Comparison of ENCODE assay signal across 8 cellular contexts in the genomic region with DNA sequence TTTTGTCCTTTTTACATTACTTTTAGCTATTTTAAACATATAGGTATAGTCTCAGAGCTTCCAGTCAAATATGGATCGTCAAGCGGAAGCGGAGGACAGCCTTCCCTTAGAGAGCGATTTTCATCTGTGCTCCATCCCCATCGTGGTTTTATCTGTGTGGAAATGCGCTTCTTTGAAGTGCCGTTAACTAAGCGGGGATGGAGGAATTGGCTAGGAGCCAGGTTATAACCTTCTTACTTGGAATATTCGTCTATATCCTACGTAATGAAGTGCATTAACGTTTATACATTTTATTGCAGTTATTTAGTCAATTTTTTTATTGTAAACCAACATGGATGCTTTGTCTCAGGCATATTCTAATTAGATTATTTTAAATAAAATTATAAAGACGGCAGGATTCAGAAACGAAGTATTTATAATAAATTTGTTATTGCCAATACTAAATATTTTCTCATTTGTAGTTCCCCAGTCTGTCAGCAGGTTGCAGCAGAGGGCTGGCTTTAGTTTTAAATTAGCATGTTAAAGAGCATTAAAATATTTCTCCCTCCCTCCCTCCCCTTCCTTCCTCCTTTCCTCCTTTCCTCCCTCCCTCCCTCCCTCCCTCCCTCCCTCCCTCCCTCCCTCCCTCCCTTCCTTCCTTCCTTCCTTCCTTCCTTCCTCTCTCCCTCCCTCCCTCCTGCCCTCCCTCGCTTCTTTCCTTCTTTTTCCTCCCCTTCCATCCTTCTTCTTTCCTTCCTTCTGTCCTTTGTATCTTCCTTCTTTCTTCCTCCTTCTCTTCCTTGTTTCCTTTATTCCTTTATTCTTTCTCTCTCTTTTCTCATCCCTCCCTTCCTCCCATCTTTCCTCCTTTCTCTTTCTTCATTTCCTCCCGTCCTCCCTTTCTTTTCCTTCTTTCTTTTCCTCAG.
A peak's percentile ranks its signal among the peaks of the same experiment; 100 is the strongest.
DNase-seq lines count a peak whose midpoint lies in the region; ATAC-seq, FAIRE-seq and TF ChIP-seq lines count a peak whose summit lies in the region.

No MANE protein-coding gene starts in this region.

- FAIRE-seq in GM12878 (lab: Jason Lieb, UNC) (no peak), GM12892 (lab: Jason Lieb, UNC) (no peak)

- H3K4me1 ChIP-seq in heart right ventricle: no peaks in the 10 kb centered on the region
- H3K4me1 ChIP-seq in GM12878 (ENCODE audit: control insufficient read depth, insufficient read depth, low read length): no peaks in the 10 kb centered on the region

- no peak overlapping the region for H2AFZ ChIP-seq in GM12878 (ENCODE audit: control insufficient read depth, low read depth, low read length)

- SMC1A ChIA-PET in GM12878 (lab: Charles Lee; ENCODE audit: uncharacterized antibody, unreplicated experiment): interaction anchor here (0.7 to 2.4 kb wide), 14 partner anchors 9 to 538 kb away, joined by 3 to 28 read pairs (median 4); no protein-coding TSS in a partner anchor

- no peaks in the 10 kb centered on the region for H4K20me1 ChIP-seq in GM12878 (ENCODE audit: control insufficient read depth, insufficient read depth)

- H3K9ac ChIP-seq in GM12878 (ENCODE audit: control insufficient read depth, insufficient read depth, low read length): no peak overlapping the region

- H3K27ac ChIP-seq in heart right ventricle (no peak overlapping the region), GM12878 (ENCODE audit: control insufficient read depth, insufficient read depth) (no peak overlapping the region)

- 70 to 74% methylated on average over 15 of the region's 15 CpGs for WGBS in heart right ventricle, 2 donors
- 39% methylated on average over 15 of the region's 15 CpGs for WGBS in GM12878 (ENCODE audit: insufficient coverage, insufficient replicate concordance, low lambda C conversion rate, missing lambda C conversion rate)

- CTCF ChIA-PET in GM12878 (lab: Yijun Ruan, JAX): interaction anchor here (0.7 to 5.3 kb wide), 26 partner anchors 9 to 544 kb away, joined by 3 to 59 read pairs (median 4); a partner anchor contains a TSS

- no peak for TF ChIP-seq EP300 in GM12878 (IDR thresholded peaks at IDR 0.05; ENCODE audit: borderline replicate concordance in 1 of 2, control insufficient read depth in 1 of 2, low read depth in 2 of 2, low read length in 2 of 2)

- intact Hi-C loops in heart right ventricle (cut with DNase I) (loop anchor here in 4 of 10 donors (5.0 to 10.0 kb wide), 2 partner anchors 539 to 542 kb away; no protein-coding TSS in a partner anchor), left cardiac atrium (cut with DNase I) (loop anchor here in 1 of 2 donors (10.0 kb wide), 1 partner anchor 532 kb away; no protein-coding TSS in a partner anchor), GM12878 (cut with micrococcal nuclease; ENCODE audit: unreplicated experiment) (loop anchor here (1.0 to 10.0 kb wide), 5 partner anchors 160 to 537 kb away; no protein-coding TSS in a partner anchor)

- TF ChIP-seq CTCF in heart right ventricle (IDR thresholded peaks at IDR 0.05): peak in 7 of 9 donors; percentile 20 to 45 (median 38)
- peak; percentile 42 to 63 (median 57); a peak in 5 of 6 replicates for TF ChIP-seq CTCF in GM12878 (IDR thresholded peaks at IDR 0.05 in 2 of 3, conservative IDR thresholded peaks at IDR 0.05 in 1 of 3; ENCODE audit: control insufficient read depth in 2 of 3, extremely low read depth in 1 of 3, insufficient read depth in 1 of 3, low read depth in 3 of 3, low read length in 3 of 3)

- DNase-seq in heart right ventricle (no peak), left cardiac atrium (no peak), NCI-H2227 treated with DMSO at 0.1 percent for 48 hours (lab: John Stamatoyannopoulos, UW) (peak; percentile 58), GM12878 (ENCODE audit: low read depth, low spot score) (no peak), myocyte (ENCODE audit: low read depth) (peak; percentile 33), GM12892 (ENCODE audit: insufficient read length) (no peak)

- H3K79me2 ChIP-seq in GM12878 (ENCODE audit: control insufficient read depth, insufficient read depth, low read length): no peaks in the 10 kb centered on the region

- H3K9me3 ChIP-seq in heart right ventricle (peaks cover 0 to 10% (median 0%) of the 10 kb centered on the region in 11 donors), GM12878 (replicated peaks; ENCODE audit: control insufficient read depth, insufficient read depth, low read length) (no peaks in the 10 kb centered on the region)

- TF ChIP-seq RAD21 in GM12878 (IDR thresholded peaks at IDR 0.05; ENCODE audit: insufficient read depth, low read depth, low read length): peak; percentile 77

- ATAC-seq in heart right ventricle (no peak), left cardiac atrium (no peak), GM12878 (peak; percentile 59), GM19324 (IDR thresholded peaks at IDR 0.05; ENCODE audit: low FRiP score, unreplicated experiment) (no peak), GM19463 (IDR thresholded peaks at IDR 0.05; ENCODE audit: unreplicated experiment) (no peak)

- BruUV-seq in GM12878 (replicated peaks; lab: Mats Ljungman, UMichigan): no TSS peak

- in situ Hi-C loops in GM12878 (cut with MboI): loop anchor here (5.0 kb wide), 1 partner anchor 539 kb away; no protein-coding TSS in a partner anchor

- RAD21 ChIA-PET in GM12878 (lab: Charles Lee; ENCODE audit: unreplicated experiment): interaction anchor here (0.7 to 1.4 kb wide), 6 partner anchors 114 to 540 kb away, joined by 3 to 7 read pairs (median 4); no protein-coding TSS in a partner anchor

- TF ChIP-seq POLR2A in GM12878 (IDR thresholded peaks at IDR 0.05; ENCODE audit: low read depth, low read length) (no peak), GM12892 (IDR thresholded peaks at IDR 0.05; ENCODE audit: low read depth, low read length) (no peak)

- H3K4me3 ChIP-seq in heart right ventricle (no peak overlapping the region), GM12878 (no peak overlapping the region)

- POLR2A ChIA-PET in GM12878 (lab: Charles Lee): interaction anchor here (0.5 kb wide), 1 partner anchor 81 kb away, joined by 7 read pairs; no protein-coding TSS in a partner anchor

- no peak overlapping the region for H3K4me2 ChIP-seq in GM12878 (ENCODE audit: control insufficient read depth, insufficient read depth)

- H3K27me3 ChIP-seq in heart right ventricle: peaks cover 0 to 4% (median 0%) of the 10 kb centered on the region in 7 donors
- H3K27me3 ChIP-seq in GM12878 (replicated peaks in 1 of 2; ENCODE audit: control insufficient read depth in 2 of 2, insufficient read depth in 2 of 2, low read length in 1 of 2): no peaks in the 10 kb centered on the region; a peak in 1 of 4 replicates

- H3K36me3 ChIP-seq in heart right ventricle: no peaks in the 10 kb centered on the region
- H3K36me3 ChIP-seq in GM12878 (ENCODE audit: control insufficient read depth in 2 of 2, insufficient read depth in 2 of 2, low read length in 1 of 2): no peaks in the 10 kb centered on the region

TF ChIP-seq in GM12878, 131 proteins besides CTCF, POLR2A, EP300 and RAD21:
- TF ChIP-seq, protein P1, sequence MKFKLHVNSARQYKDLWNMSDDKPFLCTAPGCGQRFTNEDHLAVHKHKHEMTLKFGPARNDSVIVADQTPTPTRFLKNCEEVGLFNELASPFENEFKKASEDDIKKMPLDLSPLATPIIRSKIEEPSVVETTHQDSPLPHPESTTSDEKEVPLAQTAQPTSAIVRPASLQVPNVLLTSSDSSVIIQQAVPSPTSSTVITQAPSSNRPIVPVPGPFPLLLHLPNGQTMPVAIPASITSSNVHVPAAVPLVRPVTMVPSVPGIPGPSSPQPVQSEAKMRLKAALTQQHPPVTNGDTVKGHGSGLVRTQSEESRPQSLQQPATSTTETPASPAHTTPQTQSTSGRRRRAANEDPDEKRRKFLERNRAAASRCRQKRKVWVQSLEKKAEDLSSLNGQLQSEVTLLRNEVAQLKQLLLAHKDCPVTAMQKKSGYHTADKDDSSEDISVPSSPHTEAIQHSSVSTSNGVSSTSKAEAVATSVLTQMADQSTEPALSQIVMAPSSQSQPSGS (IDR thresholded peaks at IDR 0.05; ENCODE audit: low read length): no peak
- TF ChIP-seq SMC3 (IDR thresholded peaks at IDR 0.05; ENCODE audit: borderline replicate concordance, low read length): peak; percentile 74; the same call in 1 of the 2 replicates

Comparison
In these comparisons a context has a peak if more than half of its experiments do, and no peak if none do; other contexts are left out.
1. DNase-seq: peak in NCI-H2227 treated with DMSO at 0.1 percent for 48 hours (single experiment) and myocyte (single experiment); none in heart right ventricle (0 of 2), left cardiac atrium (single experiment), GM12878 (single experiment) and GM12892 (single experiment).